ENCODE assay signal across 10 cellular contexts in genomic region chr4:153159728-153160221, GRCh38. TPM values are rescaled to one million over a fixed set of nuclear protein-coding genes. Genes with fewer than 3 reads are reported as not detected.
DNase-seq lines count a peak whose midpoint lies in the region; ATAC-seq and TF ChIP-seq lines count a peak whose summit lies in the region.
"Had no signal": no experiment of that assay in that cellular context is flagged by ENCODE, and none has a peak within 500 bp of the region (broad histone marks: within the 10 kb centered on the region; RNA-seq: fewer than 3 reads in every experiment).

No MANE protein-coding gene starts in this region.

- no peak overlapping the region for H3K4me2 ChIP-seq in mammary epithelial cell (ENCODE audit: insufficient read depth, low read depth, low read length)

- 87% methylated on average over 5 of the region's 5 CpGs for WGBS in mammary epithelial cell (ENCODE audit: low coverage, missing lambda C conversion rate)

- ATAC-seq in mucosa of descending colon, result peak; percentile 70
- no peak for ATAC-seq in left ventricle myocardium superior

- DNase-seq in GM03348 (ENCODE audit: low spot score) (peak; percentile 63), NB4 (ENCODE audit: low read depth) (peak; percentile 29), mammary epithelial cell (peak; percentile 8), mucosa of descending colon (no peak), left ventricle myocardium superior (no peak), NCI-H748 treated with DMSO at 0.1 percent for 48 hours (lab: John Stamatoyannopoulos, UW) (no peak), middle frontal gyrus (ENCODE audit: extremely low spot score, low spot score) (no peak)
- no peak for DNase-seq in activated CD8-positive, alpha-beta memory T cell treated with anti-CD3 and anti-CD28 coated beads for 24 hours
- DNase-seq: immature natural killer cell, NCI-H1930 had no signal

- CTCF ChIA-PET in mammary epithelial cell (lab: Charles Lee; ENCODE audit: low non-redundant PET), result no interaction called here

- in situ Hi-C loops in mammary epithelial cell (cut with MboI; ENCODE audit: low sequenced_read_pairs in 2 of 2), result no loop called here

- TF ChIP-seq POLR2A in NB4 (IDR thresholded peaks at IDR 0.05; ENCODE audit: extremely low read depth, insufficient read length), result no peak

- H3K9me3 ChIP-seq in mammary epithelial cell (replicated peaks; ENCODE audit: insufficient read depth, low read length) (no peaks in the 10 kb centered on the region), mucosa of descending colon (no peaks in the 10 kb centered on the region)

- TF ChIP-seq CTCF in NB4 (IDR thresholded peaks at IDR 0.05; ENCODE audit: low read depth, low read length) (no peak), mammary epithelial cell (conservative IDR thresholded peaks at IDR 0.05 in 1 of 2, IDR thresholded peaks at IDR 0.05 in 1 of 2; ENCODE audit: extremely low read depth in 1 of 2, insufficient read depth in 1 of 2, low read depth in 1 of 2, low read length in 2 of 2) (no peak), mucosa of descending colon (IDR thresholded peaks at IDR 0.05) (no peak)

- dilution Hi-C loops in mammary epithelial cell (cut with HindIII; ENCODE audit: low sequenced_read_pairs), result no loop called here

- no peaks in the 10 kb centered on the region for H3K27me3 ChIP-seq in mammary epithelial cell (ENCODE audit: insufficient read depth, low read length)

- no peak overlapping the region for H3K9ac ChIP-seq in mammary epithelial cell (ENCODE audit: insufficient read depth, low read length)

- no peaks in the 10 kb centered on the region for H4K20me1 ChIP-seq in mammary epithelial cell (ENCODE audit: insufficient read depth, low read length)

- BruUV-seq in mammary epithelial cell (replicated peaks; lab: Mats Ljungman, UMichigan), result no TSS peak

- no peak overlapping the region for H3K27ac ChIP-seq in mammary epithelial cell (ENCODE audit: insufficient read depth, low read depth, low read length)

- intact Hi-C loops in mammary epithelial cell (cut with micrococcal nuclease) (no loop called here), mucosa of descending colon (cut with DNase I, micrococcal nuclease) (loop anchor here in 1 of 2 donors (10.0 kb wide), 1 partner anchor 45 kb away; the partner anchor contains the start of gene TRIM2), left ventricle myocardium superior (cut with micrococcal nuclease) (no loop called here)

- no peak overlapping the region for H2AFZ ChIP-seq in mammary epithelial cell (ENCODE audit: low read depth, low read length)

- H3K36me3 ChIP-seq in mammary epithelial cell (ENCODE audit: insufficient read depth, low read length) (no peaks in the 10 kb centered on the region), mucosa of descending colon (ENCODE audit: low read depth) (no peaks in the 10 kb centered on the region)

- no peaks in the 10 kb centered on the region for H3K79me2 ChIP-seq in mammary epithelial cell (ENCODE audit: insufficient read depth, low read length)

- H3K4me1 ChIP-seq in mammary epithelial cell (ENCODE audit: insufficient read depth, low read length), result no peaks in the 10 kb centered on the region
- peaks cover 11% of the 10 kb centered on the region for H3K4me1 ChIP-seq in mucosa of descending colon (ENCODE audit: low read depth)

- no peak overlapping the region for H3K4me3 ChIP-seq in NB4 (ENCODE audit: low read depth, low read length)
- H3K4me3 ChIP-seq in mammary epithelial cell (replicated peaks in 1 of 3; ENCODE audit: insufficient read depth in 1 of 3, low read depth in 2 of 3, low read length in 3 of 3), result no peak overlapping the region
- H3K4me3 ChIP-seq in mucosa of descending colon, result no peak overlapping the region

RNA-seq across cellular contexts. Expression of gene TRIM2, which starts 44.5 kb away (rescaled TPM):
- total RNA-seq in mammary epithelial cell (10 to 100 TPM; 19.5 to 65.2 TPM), mucosa of descending colon (100 to 1,000 TPM in 2 of 3 donors, 10 to 100 TPM in 1; 96.4 to 167 (median 154) TPM), left ventricle myocardium superior (18.6 TPM)
- polyA plus RNA-seq in mammary epithelial cell, result 11.0 TPM
- 31.4 TPM for polyA minus RNA-seq in mammary epithelial cell

Comparison
In these comparisons a context has a peak if more than half of its experiments do, and no peak if none do; other contexts are left out.
1. DNase-seq: peak in GM03348 (single experiment), NB4 (single experiment) and mammary epithelial cell (single experiment); none in mucosa of descending colon (0 of 3), activated CD8-positive, alpha-beta memory T cell treated with anti-CD3 and anti-CD28 coated beads for 24 hours (single experiment), left ventricle myocardium superior (single experiment), NCI-H748 treated with DMSO at 0.1 percent for 48 hours (single experiment) and middle frontal gyrus (single experiment).